Comparison of ENCODE assay signal across 8 cellular contexts in the genomic region with DNA sequence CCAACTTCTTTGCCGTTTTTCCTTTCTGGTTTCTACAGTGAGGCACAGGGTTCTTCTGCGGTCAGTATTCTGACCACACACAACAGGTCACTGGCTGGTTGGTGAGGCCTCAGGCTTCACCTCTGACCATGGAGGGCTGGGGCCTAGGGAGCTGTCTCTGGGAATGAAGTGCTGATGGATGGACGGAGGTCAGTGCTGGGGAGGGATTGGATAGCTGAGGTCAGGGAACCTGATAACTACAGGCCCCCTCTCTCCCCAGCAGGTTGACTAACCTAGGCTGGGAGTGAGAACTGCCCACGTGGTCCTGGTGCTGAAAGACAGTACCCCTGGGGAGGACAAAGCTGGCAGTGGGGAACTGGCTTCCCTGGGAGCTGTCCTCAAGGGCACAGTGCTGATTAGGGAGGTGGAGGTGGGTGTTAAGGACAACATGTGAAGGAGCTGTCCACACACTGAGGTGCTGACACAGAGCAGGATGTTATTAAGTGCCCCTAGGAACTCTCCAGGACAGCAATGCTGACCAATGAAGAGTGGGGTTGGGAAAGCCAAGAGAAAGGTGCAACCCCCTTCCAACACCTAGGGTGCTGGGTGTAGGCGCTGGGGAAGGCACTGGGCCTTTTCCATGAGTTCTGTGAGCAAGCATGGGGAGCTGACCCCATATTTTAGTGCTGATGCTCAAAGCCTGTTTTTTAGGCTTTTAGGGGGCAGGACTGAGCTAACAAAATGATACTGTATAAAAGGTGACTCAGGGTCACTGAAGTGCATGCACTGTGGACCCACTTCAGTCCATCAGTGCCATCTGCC. TPM values are rescaled to one million over a fixed set of nuclear protein-coding genes. Genes with fewer than 3 reads are reported as not detected.
DNase-seq lines count a peak whose midpoint lies in the region; ATAC-seq and TF ChIP-seq lines count a peak whose summit lies in the region.

No MANE protein-coding gene starts in this region.

- H3K27me3 ChIP-seq in osteoblast (ENCODE audit: insufficient read depth, low read length): peaks cover 7% of the 10 kb centered on the region
- no peaks in the 10 kb centered on the region for H3K27me3 ChIP-seq in Peyer's patch

- H4K20me1 ChIP-seq in osteoblast (ENCODE audit: insufficient read depth, low read length): peaks cover 4% of the 10 kb centered on the region

- H2AFZ ChIP-seq in osteoblast (ENCODE audit: low read length): no peak overlapping the region

- ATAC-seq in GM19463 (IDR thresholded peaks at IDR 0.05; ENCODE audit: unreplicated experiment): no peak

- H3K79me2 ChIP-seq in osteoblast (ENCODE audit: insufficient read depth, low read length): no peaks in the 10 kb centered on the region

- TF ChIP-seq POLR2A in Peyer's patch (IDR thresholded peaks at IDR 0.05): no peak

- no peak overlapping the region for H3K27ac ChIP-seq in osteoblast (ENCODE audit: low read depth, low read length)
- H3K27ac ChIP-seq in Peyer's patch: no peak overlapping the region

- H3K4me1 ChIP-seq in osteoblast (ENCODE audit: insufficient read depth, low read length) (no peaks in the 10 kb centered on the region), Peyer's patch (peaks cover 0 to 4% (median 0%) of the 10 kb centered on the region in 4 donors)

- H3K4me3 ChIP-seq in epithelial cell of proximal tubule (ENCODE audit: low read depth, low read length): no peak overlapping the region
- no peak overlapping the region for H3K4me3 ChIP-seq in osteoblast (ENCODE audit: insufficient read depth, low read length)
- no peak overlapping the region for H3K4me3 ChIP-seq in Peyer's patch

- H3K9me3 ChIP-seq in osteoblast (ENCODE audit: low read depth, low read length): no peaks in the 10 kb centered on the region
- H3K9me3 ChIP-seq in Peyer's patch: no peaks in the 10 kb centered on the region

- no peak overlapping the region for H3K4me2 ChIP-seq in osteoblast (ENCODE audit: insufficient read depth, low read length)

- no peak for TF ChIP-seq CTCF in epithelial cell of proximal tubule (conservative IDR thresholded peaks at IDR 0.05; ENCODE audit: low read depth, low read length)
- no peak for TF ChIP-seq CTCF in osteoblast (IDR thresholded peaks at IDR 0.05; ENCODE audit: extremely low read depth, low read depth, low read length)
- no peak for TF ChIP-seq CTCF in Peyer's patch (IDR thresholded peaks at IDR 0.05)

- H3K36me3 ChIP-seq in osteoblast (ENCODE audit: insufficient read depth, low read length): no peaks in the 10 kb centered on the region
- H3K36me3 ChIP-seq in Peyer's patch: no peaks in the 10 kb centered on the region

- peak; percentile 77 for DNase-seq in COLO829 (ENCODE audit: low spot score)
- DNase-seq in HUDEP-2 (lab: John Stamatoyannopoulos, UW; ENCODE audit: unreplicated experiment in 76 of 76): peak in 48 of 76 experiments; percentile 2 to 56 (median 23)
- peak; percentile 36 for DNase-seq in activated CD4-positive, CD25-positive, alpha-beta regulatory T cell treated with anti-CD3 and anti-CD28 coated beads, Interleukin-2, amount 50 U/mL, for 72 hours
- peak; percentile 27 for DNase-seq in epithelial cell of proximal tubule (ENCODE audit: low read depth)
- peak; percentile 96 for DNase-seq in osteoblast (ENCODE audit: insufficient read length, low spot score, missing footprints)
- DNase-seq in Peyer's patch: no peak
- no peak for DNase-seq in NCI-H2081 treated with DMSO at 0.1 percent for 48 hours (lab: John Stamatoyannopoulos, UW)

RNA-seq across cellular contexts. Expression of a gene that starts 45.2 kb away (rescaled TPM):
- not detected in 2 replicates for total RNA-seq in epithelial cell of proximal tubule
- not detected in 2 replicates for total RNA-seq in osteoblast
- not detected for total RNA-seq in Peyer's patch

Comparison
In these comparisons a context has a peak if more than half of its experiments do, and no peak if none do; other contexts are left out.
1. DNase-seq: peak in COLO829 (single experiment), HUDEP-2 (48 of 76), activated CD4-positive, CD25-positive, alpha-beta regulatory T cell treated with anti-CD3 and anti-CD28 coated beads, Interleukin-2, amount 50 U/mL, for 72 hours (single experiment), epithelial cell of proximal tubule (single experiment) and osteoblast (single experiment); none in Peyer's patch (0 of 3) and NCI-H2081 treated with DMSO at 0.1 percent for 48 hours (single experiment).